19 cellular contexts compared by ENCODE assay signal in the genomic region with DNA sequence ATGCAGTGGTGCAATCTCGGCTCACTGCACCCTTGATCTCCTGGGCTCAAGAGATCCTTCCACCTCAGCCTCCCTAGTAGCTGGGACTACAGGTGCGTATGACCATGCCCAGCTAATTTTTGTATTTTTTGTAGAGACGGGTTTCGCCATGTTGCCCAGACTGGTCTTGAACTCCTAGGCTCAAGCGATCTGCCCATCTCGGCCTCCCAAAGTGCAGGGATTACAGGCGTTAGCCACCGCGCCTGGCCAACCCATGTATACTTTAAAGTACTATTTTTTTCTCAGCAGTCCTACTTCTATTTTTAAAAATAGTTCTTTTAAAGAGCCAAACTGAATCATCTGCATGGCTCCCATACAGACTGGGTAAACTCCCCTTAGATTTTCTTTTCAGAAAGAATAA. TPM values are rescaled to one million over a fixed set of nuclear protein-coding genes. Genes with fewer than 3 reads are reported as not detected.
DNase-seq lines count a peak whose midpoint lies in the region; ATAC-seq and TF ChIP-seq lines count a peak whose summit lies in the region.
"Had no signal": no experiment of that assay in that cellular context is flagged by ENCODE, and none has a peak within 500 bp of the region (broad histone marks: within the 10 kb centered on the region; RNA-seq: fewer than 3 reads in every experiment).

No MANE protein-coding gene starts in this region.

- no peak for TF ChIP-seq CTCF in testis (IDR thresholded peaks at IDR 0.05)
- TF ChIP-seq CTCF in prostate gland (IDR thresholded peaks at IDR 0.05): no peak

- peaks cover 33 to 45% of the 10 kb centered on the region in 2 donors for H3K4me1 ChIP-seq in naive thymus-derived CD4-positive, alpha-beta T cell (ENCODE audit: control insufficient read depth in 2 of 2, insufficient read depth in 2 of 2, low read length in 2 of 2)
- H3K4me1 ChIP-seq in testis (peaks cover 76% of the 10 kb centered on the region), prostate gland (replicated peaks) (peaks cover 16% of the 10 kb centered on the region)

- H3K9me3 ChIP-seq in naive thymus-derived CD4-positive, alpha-beta T cell (ENCODE audit: control insufficient read depth in 2 of 3, low read length in 3 of 3): no peaks in the 10 kb centered on the region
- no peaks in the 10 kb centered on the region for H3K9me3 ChIP-seq in testis
- H3K9me3 ChIP-seq in prostate gland: no peaks in the 10 kb centered on the region
- H3K9me3 ChIP-seq: adrenal gland; BLaER1 treated with 17β-estradiol and CSF1 and Interleukin-3, amounts not matched to agents 10 nM and 100 nM; thyroid gland had no signal

- 89 to 91% methylated on average over 9 of the region's 9 CpGs for WGBS in testis, 2 donors
- 92% methylated on average over 9 of the region's 9 CpGs for WGBS in prostate gland

- no peak for DNase-seq in activated T-cell treated with anti-CD3 and anti-CD28 coated beads, Interleukin-2, amount 50 U/mL, for 24 hours
- DNase-seq in activated T-cell treated with anti-CD3 and anti-CD28 coated beads, Interleukin-2, amount 50 U/mL, for 4 hours: no peak
- DNase-seq in T-cell (no peak), testis (no peak), prostate gland (ENCODE audit: low spot score) (no peak), NCI-H2171 (lab: John Stamatoyannopoulos, UW) (no peak)
- no peak for DNase-seq in naive thymus-derived CD4-positive, alpha-beta T cell
- DNase-seq: activated CD4-positive, alpha-beta T cell treated with anti-CD3 and anti-CD28 coated beads for 4 hours; adrenal gland; left cardiac atrium; NCI-H1417; NCI-H446 treated with DMSO at 0.1 percent for 48 hours; SIG-M5; thyroid gland had no signal

- H3K27ac ChIP-seq in naive thymus-derived CD4-positive, alpha-beta T cell (ENCODE audit: low read depth, low read length): no peak overlapping the region
- H3K27ac ChIP-seq in testis (peak overlapping the region; percentile 36 to 97), prostate gland (no peak overlapping the region)
- H3K27ac ChIP-seq: adrenal gland; BLaER1 treated with 17β-estradiol and CSF1 and Interleukin-3, amounts not matched to agents 10 nM and 100 nM; cardiac muscle cell; thyroid gland had no signal

- peaks cover 75% of the 10 kb centered on the region for H3K4me1 Mint-ChIP-seq in activated T-cell treated with anti-CD3 and anti-CD28 coated beads, Interleukin-2, amount 50 U/mL, for 24 hours (ENCODE audit: low read depth)
- peaks cover 76% of the 10 kb centered on the region for H3K4me1 Mint-ChIP-seq in activated T-cell treated with anti-CD3 and anti-CD28 coated beads, Interleukin-2, amount 50 U/mL, for 4 hours (ENCODE audit: low read depth)
- peaks cover 77 to 85% (median 85%) of the 10 kb centered on the region in 3 donors for H3K4me1 Mint-ChIP-seq in T-cell
- peaks cover 65 to 90% (median 85%) of the 10 kb centered on the region in 7 donors for H3K4me1 Mint-ChIP-seq in naive thymus-derived CD4-positive, alpha-beta T cell

- no peak overlapping the region for H3K4me3 ChIP-seq in naive thymus-derived CD4-positive, alpha-beta T cell (ENCODE audit: low read length)
- H3K4me3 ChIP-seq in testis (no peak overlapping the region), prostate gland (no peak overlapping the region)
- H3K4me3 ChIP-seq: adrenal gland; BLaER1 treated with 17β-estradiol and CSF1 and Interleukin-3, amounts not matched to agents 10 nM and 100 nM; cardiac muscle cell; thyroid gland had no signal

- peaks cover 0 to 7% (median 0%) of the 10 kb centered on the region in 3 experiments for H3K36me3 ChIP-seq in naive thymus-derived CD4-positive, alpha-beta T cell (ENCODE audit: control insufficient read depth in 2 of 3, insufficient read depth in 3 of 3, low read length in 3 of 3)
- H3K36me3 ChIP-seq in testis (ENCODE audit: low read depth, missing control alignments) (no peaks in the 10 kb centered on the region), prostate gland (no peaks in the 10 kb centered on the region)
- H3K36me3 ChIP-seq: adrenal gland, cardiac muscle cell, thyroid gland had no signal

- TF ChIP-seq POLR2A in testis (IDR thresholded peaks at IDR 0.05): no peak
- no peak for TF ChIP-seq POLR2A in prostate gland (IDR thresholded peaks at IDR 0.05)

- no peak overlapping the region for H3K4me3 Mint-ChIP-seq in activated T-cell treated with anti-CD3 and anti-CD28 coated beads, Interleukin-2, amount 50 U/mL, for 24 hours
- no peak overlapping the region for H3K4me3 Mint-ChIP-seq in activated T-cell treated with anti-CD3 and anti-CD28 coated beads, Interleukin-2, amount 50 U/mL, for 4 hours
- no peak overlapping the region for H3K4me3 Mint-ChIP-seq in T-cell
- peak overlapping the region in 1 of 10 donors; percentile 85 for H3K4me3 Mint-ChIP-seq in naive thymus-derived CD4-positive, alpha-beta T cell
- H3K4me3 Mint-ChIP-seq: T-helper 1 cell treated with Interleukin-12 subunit alpha and Interleukin-12 subunit beta and Interleukin-4 antibody, amounts not matched to agents 30 μg/mL and 1 μg/mL, for 36 hours had no signal

- CTCF ChIA-PET in T-cell (lab: Charles Lee): interaction anchor here in 1 of 2 donors (0.6 to 1.1 kb wide), 5 partner anchors 13 to 154 kb away, joined by 3 read pairs; no protein-coding TSS in a partner anchor
- CTCF ChIA-PET in naive thymus-derived CD4-positive, alpha-beta T cell (lab: Charles Lee): interaction anchor here (0.6 to 5.6 kb wide), 3 partner anchors 14 to 1062 kb away, joined by 3 to 48 read pairs (median 38); no protein-coding TSS in a partner anchor

- no peak for ATAC-seq in activated T-cell treated with anti-CD3 and anti-CD28 coated beads, Interleukin-2, amount 50 U/mL, for 4 hours
- no peak for ATAC-seq in T-cell (replicated peaks in 1 of 4)
- no peak for ATAC-seq in naive thymus-derived CD4-positive, alpha-beta T cell
- no peak for ATAC-seq in GM21825 (IDR thresholded peaks at IDR 0.05; ENCODE audit: unreplicated experiment)
- ATAC-seq: left cardiac atrium had no signal

- H3K9me3 Mint-ChIP-seq in activated T-cell treated with anti-CD3 and anti-CD28 coated beads, Interleukin-2, amount 50 U/mL, for 24 hours: no peaks in the 10 kb centered on the region
- H3K9me3 Mint-ChIP-seq in activated T-cell treated with anti-CD3 and anti-CD28 coated beads, Interleukin-2, amount 50 U/mL, for 4 hours: no peaks in the 10 kb centered on the region
- no peaks in the 10 kb centered on the region for H3K9me3 Mint-ChIP-seq in T-cell
- peaks cover 0 to 2% (median 0%) of the 10 kb centered on the region in 11 donors for H3K9me3 Mint-ChIP-seq in naive thymus-derived CD4-positive, alpha-beta T cell
- H3K9me3 Mint-ChIP-seq: nephron; T-helper 1 cell treated with Interleukin-12 subunit alpha and Interleukin-12 subunit beta and Interleukin-4 antibody, amounts not matched to agents 30 μg/mL and 1 μg/mL, for 36 hours had no signal

- intact Hi-C loops in naive thymus-derived CD4-positive, alpha-beta T cell (cut with micrococcal nuclease): loop anchor here in 1 of 2 donors (2.0 kb wide), 1 partner anchor 15 kb away; a partner anchor contains a TSS
- intact Hi-C loops in testis (cut with DNase I; ENCODE audit: low total_unique reads) (no loop called here), prostate gland (cut with DNase I) (no loop called here)

- H3K27ac Mint-ChIP-seq in activated T-cell treated with anti-CD3 and anti-CD28 coated beads, Interleukin-2, amount 50 U/mL, for 24 hours: peak overlapping the region; percentile 78
- peak overlapping the region; percentile 72 to 79 for H3K27ac Mint-ChIP-seq in T-cell
- peak overlapping the region in 6 of 9 donors; percentile 39 to 88 (median 70) for H3K27ac Mint-ChIP-seq in naive thymus-derived CD4-positive, alpha-beta T cell
- H3K27ac Mint-ChIP-seq: nephron; T-helper 1 cell treated with Interleukin-12 subunit alpha and Interleukin-12 subunit beta and Interleukin-4 antibody, amounts not matched to agents 30 μg/mL and 1 μg/mL, for 36 hours had no signal

- POLR2A ChIA-PET in T-cell (lab: Charles Lee): interaction anchor here in 1 of 2 donors (0.6 kb wide), 2 partner anchors 122 to 1291 kb away, joined by 8 to 9 read pairs; no protein-coding TSS in a partner anchor
- POLR2A ChIA-PET in naive thymus-derived CD4-positive, alpha-beta T cell (lab: Charles Lee): interaction anchor here (4.0 kb wide), 1 partner anchor 16 kb away, joined by 32 read pairs; a partner anchor contains a TSS

- H3K27me3 Mint-ChIP-seq in activated T-cell treated with anti-CD3 and anti-CD28 coated beads, Interleukin-2, amount 50 U/mL, for 24 hours: no peaks in the 10 kb centered on the region
- no peaks in the 10 kb centered on the region for H3K27me3 Mint-ChIP-seq in activated T-cell treated with anti-CD3 and anti-CD28 coated beads, Interleukin-2, amount 50 U/mL, for 4 hours (ENCODE audit: low read depth)
- no peaks in the 10 kb centered on the region for H3K27me3 Mint-ChIP-seq in T-cell
- no peaks in the 10 kb centered on the region for H3K27me3 Mint-ChIP-seq in naive thymus-derived CD4-positive, alpha-beta T cell

- H3K36me3 Mint-ChIP-seq in activated T-cell treated with anti-CD3 and anti-CD28 coated beads, Interleukin-2, amount 50 U/mL, for 24 hours (ENCODE audit: low read depth): peaks cover 53% of the 10 kb centered on the region
- H3K36me3 Mint-ChIP-seq in activated T-cell treated with anti-CD3 and anti-CD28 coated beads, Interleukin-2, amount 50 U/mL, for 4 hours (ENCODE audit: insufficient read depth): peaks cover 10% of the 10 kb centered on the region
- H3K36me3 Mint-ChIP-seq in T-cell: peaks cover 4% of the 10 kb centered on the region
- peaks cover 0 to 14% (median 4%) of the 10 kb centered on the region in 5 donors for H3K36me3 Mint-ChIP-seq in naive thymus-derived CD4-positive, alpha-beta T cell

- no peaks in the 10 kb centered on the region for H3K27me3 ChIP-seq in naive thymus-derived CD4-positive, alpha-beta T cell (ENCODE audit: control insufficient read depth in 2 of 2, insufficient read depth in 2 of 2, low read length in 2 of 2)
- H3K27me3 ChIP-seq in testis (no peaks in the 10 kb centered on the region), prostate gland (replicated peaks; ENCODE audit: insufficient read depth) (no peaks in the 10 kb centered on the region)
- H3K27me3 ChIP-seq: adrenal gland; BLaER1 treated with 17β-estradiol and CSF1 and Interleukin-3, amounts not matched to agents 10 nM and 100 nM; cardiac muscle cell; thyroid gland had no signal

RNA-seq across cellular contexts. Expression of a gene that starts 3.5 kb away (rescaled TPM):
- total RNA-seq in activated T-cell treated with anti-CD3 and anti-CD28 coated beads, Interleukin-2, amount 50 U/mL, for 4 hours: 10 to 100 TPM; 63.9 to 86.1 (median 66.8) TPM
- total RNA-seq in T-cell: 10 to 100 TPM; 29.6 to 71.1 (median 56.7) TPM
- 10 to 100 TPM; 27.6 to 56.8 (median 48.2) TPM for total RNA-seq in naive thymus-derived CD4-positive, alpha-beta T cell
- 10 to 100 TPM; 28.0 to 43.1 TPM for polyA plus RNA-seq in naive thymus-derived CD4-positive, alpha-beta T cell
- 100 to 1,000 TPM; 140 to 159 TPM for total RNA-seq in testis
- polyA plus RNA-seq in testis (ENCODE audit: insufficient read depth, low read depth, low replicate concordance): 126 TPM
- total RNA-seq in prostate gland: 100 to 1,000 TPM in 1 of 2 donors, 10 to 100 TPM in 1; 30.8 to 111 TPM

RNA-seq across cellular contexts. Expression of a gene that starts 15.5 kb away (rescaled TPM):
- total RNA-seq in activated T-cell treated with anti-CD3 and anti-CD28 coated beads, Interleukin-2, amount 50 U/mL, for 4 hours: 10 to 100 TPM; 80.6 to 96.3 (median 83.8) TPM
- total RNA-seq in T-cell (10 to 100 TPM; 26.2 to 59.9 (median 55.4) TPM), testis (100 to 1,000 TPM in 1 of 2 donors, 10 to 100 TPM in 1; 73.6 to 106 TPM), prostate gland (10 to 100 TPM; 36.8 to 72.7 TPM)
- 10 to 100 TPM; 21.9 to 49.7 (median 35.7) TPM for total RNA-seq in naive thymus-derived CD4-positive, alpha-beta T cell
- polyA plus RNA-seq in naive thymus-derived CD4-positive, alpha-beta T cell: 100 to 1,000 TPM; 106 to 144 TPM
- 69.1 TPM for polyA plus RNA-seq in testis (ENCODE audit: insufficient read depth, low read depth, low replicate concordance)

RNA-seq across cellular contexts. Expression of a gene that starts 58.8 kb away (rescaled TPM):
- total RNA-seq in activated T-cell treated with anti-CD3 and anti-CD28 coated beads, Interleukin-2, amount 50 U/mL, for 4 hours: 1 to 10 TPM; 2.2 to 5.5 (median 4.5) TPM
- 1 to 10 TPM; 2.0 to 8.1 (median 5.6) TPM for total RNA-seq in T-cell
- total RNA-seq in naive thymus-derived CD4-positive, alpha-beta T cell: 10 to 100 TPM in 1 of 5 experiments, 1 to 10 TPM in 4; 1.5 to 12.5 (median 2.2) TPM
- polyA plus RNA-seq in naive thymus-derived CD4-positive, alpha-beta T cell: under 1 TPM; 0.43 to 0.66 TPM
- total RNA-seq in testis: 10 to 100 TPM in 1 of 2 donors, 1 to 10 TPM in 1; 9.1 to 19.4 TPM
- polyA plus RNA-seq in testis (ENCODE audit: insufficient read depth, low read depth, low replicate concordance): 9.6 TPM
- total RNA-seq in prostate gland: 10 to 100 TPM; 67.1 to 78.7 TPM

Comparison
In these comparisons a context has a peak if more than half of its experiments do, and no peak if none do; other contexts are left out.
1. H3K27ac ChIP-seq: peak in testis (2 of 2); none in naive thymus-derived CD4-positive, alpha-beta T cell (single experiment) and prostate gland (0 of 2).
2. Peak in every context shown above with its lines, with median percentiles within 50 percentile points of each other: H3K27ac Mint-ChIP-seq.